Comparison of ENCODE assay signal across 19 cellular contexts in genomic region chr7:38723327-38723726, GRCh38.
"Had no signal": no experiment of that assay in that cellular context is flagged by ENCODE, and none has a peak within 500 bp of the region (broad histone marks: within the 10 kb centered on the region; RNA-seq: fewer than 3 reads in every experiment).

No MANE protein-coding gene starts in this region.

- H3K27me3 Mint-ChIP-seq: dendritic cell treated with granulocyte-macrophage colony-stimulating factor and Interleukin-4, amounts not matched to agents 40 ng/mL and 50 ng/mL, for 4 days; effector memory CD8-positive, alpha-beta T cell had no signal

- H3K9me3 Mint-ChIP-seq: dendritic cell treated with granulocyte-macrophage colony-stimulating factor and Interleukin-4, amounts not matched to agents 40 ng/mL and 50 ng/mL, for 4 days; endodermal cell had no signal

- DNase-seq: colonic mucosa; cortex of kidney; dermis blood vessel endothelial cell; dorsolateral prefrontal cortex; effector CD8-positive, alpha-beta T cell; effector memory CD4-positive, alpha-beta T cell; effector memory CD8-positive, alpha-beta T cell; endodermal cell; erythroblast; esophagus squamous epithelium; foreskin fibroblast; foreskin keratinocyte; foreskin melanocyte; gastrocnemius medialis; glutamatergic neuron; head of caudate nucleus; heart left ventricle; heart right ventricle had no signal

- H3K4me3 Mint-ChIP-seq: dendritic cell treated with granulocyte-macrophage colony-stimulating factor and Interleukin-4, amounts not matched to agents 40 ng/mL and 50 ng/mL, for 4 days; effector memory CD8-positive, alpha-beta T cell; endodermal cell had no signal

- H3K27ac Mint-ChIP-seq: dendritic cell treated with granulocyte-macrophage colony-stimulating factor and Interleukin-4, amounts not matched to agents 40 ng/mL and 50 ng/mL, for 4 days; effector memory CD8-positive, alpha-beta T cell; endodermal cell had no signal
